Comparison of ENCODE assay signal across 8 cellular contexts in the genomic region with DNA sequence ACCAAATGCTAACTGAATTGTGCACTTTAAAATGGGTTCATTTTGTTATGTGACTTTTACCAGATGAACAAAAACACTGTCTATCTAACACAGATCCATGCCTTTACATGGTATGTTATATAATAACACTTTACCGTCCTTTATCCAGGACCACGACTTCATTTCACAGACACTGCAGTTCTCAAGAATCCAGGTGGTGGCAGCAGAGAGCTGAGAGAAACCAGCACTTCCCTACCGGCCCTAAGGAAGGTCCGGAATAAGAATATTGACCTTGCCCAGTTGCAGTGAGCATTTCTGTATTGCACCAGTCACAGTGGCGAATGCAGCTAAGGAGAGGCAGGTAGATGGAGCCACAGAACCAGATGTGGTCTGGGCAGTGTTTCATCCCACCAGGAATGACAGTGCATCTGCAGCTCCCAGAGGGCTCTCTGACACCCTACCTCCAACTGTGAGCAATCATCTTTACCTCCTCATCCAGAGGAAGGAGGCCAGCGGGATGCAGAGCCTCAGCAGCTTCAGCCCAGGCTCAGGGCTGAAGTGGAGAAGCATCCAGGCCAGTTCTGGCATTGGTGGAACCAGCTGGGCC. TPM values are rescaled to one million over a fixed set of nuclear protein-coding genes. Genes with fewer than 3 reads are reported as not detected.
A peak's percentile ranks its signal among the peaks of the same experiment; 100 is the strongest.
DNase-seq lines count a peak whose midpoint lies in the region; ATAC-seq and TF ChIP-seq lines count a peak whose summit lies in the region.

No MANE protein-coding gene starts in this region.

- H3K36me3 Mint-ChIP-seq in CD4-positive, alpha-beta T cell (ENCODE audit: low read depth), result no peaks in the 10 kb centered on the region
- H3K36me3 Mint-ChIP-seq in activated T-cell treated with anti-CD3 and anti-CD28 coated beads, Interleukin-2, amount 50 U/mL, for 72 hours (ENCODE audit: insufficient read depth in 2 of 2), result no peaks in the 10 kb centered on the region

- CTCF ChIA-PET in CD4-positive, alpha-beta T cell (lab: Charles Lee), result interaction anchor here (0.6 to 2.0 kb wide), 4 partner anchors 10 to 1742 kb away, joined by 3 to 9 read pairs (median 4); no protein-coding TSS in a partner anchor

- H3K36me3 ChIP-seq in heart left ventricle, result no peaks in the 10 kb centered on the region

- peaks cover 0 to 11% (median 8%) of the 10 kb centered on the region in 12 donors for H3K4me1 ChIP-seq in heart left ventricle

- peak in 6 of 10 experiments; percentile 17 to 37 (median 21) for DNase-seq in CD4-positive, alpha-beta T cell
- DNase-seq in H4 (ENCODE audit: low spot score), result peak; percentile 59
- peak; percentile 60 for DNase-seq in NCI-H69 (lab: John Stamatoyannopoulos, UW)
- peak; percentile 29 to 37 for DNase-seq in activated T-cell treated with anti-CD3 and anti-CD28 coated beads, Interleukin-2, amount 50 U/mL, for 72 hours
- DNase-seq in heart left ventricle, result peak in 2 of 5 donors; percentile 42 to 49
- no peak for DNase-seq in sciatic nerve (ENCODE audit: low spot score)

- intact Hi-C loops in CD4-positive, alpha-beta T cell (cut with DNase I, micrococcal nuclease), result loop anchor here in 1 of 2 experiments (2.0 kb wide), 1 partner anchor 96 kb away; no protein-coding TSS in a partner anchor
- intact Hi-C loops in heart left ventricle (cut with DNase I) (loop anchor here (1.0 to 10.0 kb wide), 12 partner anchors 94 to 278 kb away; no protein-coding TSS in a partner anchor), sciatic nerve (cut with DNase I) (no loop called here)

- POLR2A ChIA-PET in CD4-positive, alpha-beta T cell (lab: Charles Lee), result interaction anchor here (1.2 kb wide), 2 partner anchors 45 to 257 kb away, joined by 4 read pairs; no protein-coding TSS in a partner anchor

- H3K4me3 Mint-ChIP-seq in CD4-positive, alpha-beta T cell, result no peak overlapping the region
- no peak overlapping the region for H3K4me3 Mint-ChIP-seq in activated T-cell treated with anti-CD3 and anti-CD28 coated beads, Interleukin-2, amount 50 U/mL, for 72 hours

- ATAC-seq in CD4-positive, alpha-beta T cell (ENCODE audit: poor library complexity), result no peak
- no peak for ATAC-seq in activated T-cell treated with anti-CD3 and anti-CD28 coated beads, Interleukin-2, amount 50 U/mL, for 72 hours (replicated peaks in 1 of 2)
- ATAC-seq in heart left ventricle, result peak in 3 of 4 donors; percentile 43 to 57 (median 52)
- peak; percentile 62 for ATAC-seq in sciatic nerve
- ATAC-seq in GM21447 (IDR thresholded peaks at IDR 0.05; ENCODE audit: unreplicated experiment), result no peak
- no peak for ATAC-seq in GM18519 (IDR thresholded peaks at IDR 0.05; ENCODE audit: low FRiP score, unreplicated experiment)

- no peaks in the 10 kb centered on the region for H3K9me3 ChIP-seq in CD4-positive, alpha-beta T cell (ENCODE audit: control insufficient read depth, low read length)
- H3K9me3 ChIP-seq in heart left ventricle, result no peaks in the 10 kb centered on the region

- H3K27me3 Mint-ChIP-seq in CD4-positive, alpha-beta T cell, result peaks cover 21% of the 10 kb centered on the region
- H3K27me3 Mint-ChIP-seq in activated T-cell treated with anti-CD3 and anti-CD28 coated beads, Interleukin-2, amount 50 U/mL, for 72 hours (ENCODE audit: low read depth), result peaks cover 10% of the 10 kb centered on the region

- TF ChIP-seq POLR2A in heart left ventricle (IDR thresholded peaks at IDR 0.05), result no peak

- no peak overlapping the region for H3K27ac Mint-ChIP-seq in CD4-positive, alpha-beta T cell
- no peak overlapping the region for H3K27ac Mint-ChIP-seq in activated T-cell treated with anti-CD3 and anti-CD28 coated beads, Interleukin-2, amount 50 U/mL, for 72 hours

- no peaks in the 10 kb centered on the region for H3K9me3 Mint-ChIP-seq in CD4-positive, alpha-beta T cell
- no peaks in the 10 kb centered on the region for H3K9me3 Mint-ChIP-seq in activated T-cell treated with anti-CD3 and anti-CD28 coated beads, Interleukin-2, amount 50 U/mL, for 72 hours

- no peak overlapping the region for H3K27ac ChIP-seq in CD4-positive, alpha-beta T cell (ENCODE audit: low read depth, low read length)
- H3K27ac ChIP-seq in heart left ventricle, result no peak overlapping the region

- peaks cover 14% of the 10 kb centered on the region for H3K4me1 Mint-ChIP-seq in CD4-positive, alpha-beta T cell (ENCODE audit: low read depth)
- peaks cover 9% of the 10 kb centered on the region for H3K4me1 Mint-ChIP-seq in activated T-cell treated with anti-CD3 and anti-CD28 coated beads, Interleukin-2, amount 50 U/mL, for 72 hours (ENCODE audit: low read depth)

- WGBS in heart left ventricle, 4 donors, result 13 to 19% (median 16%) methylated on average over 6 of the region's 6 CpGs

- H3K4me3 ChIP-seq in heart left ventricle, result no peak overlapping the region

- TF ChIP-seq CTCF in CD4-positive, alpha-beta T cell (IDR thresholded peaks at IDR 0.05), result peak; percentile 80
- peak; percentile 81 to 91 (median 86) for TF ChIP-seq CTCF in heart left ventricle (IDR thresholded peaks at IDR 0.05)

- peaks cover 8% of the 10 kb centered on the region for H3K27me3 ChIP-seq in CD4-positive, alpha-beta T cell (ENCODE audit: control insufficient read depth, insufficient read depth, low read length)
- H3K27me3 ChIP-seq in heart left ventricle, result no peaks in the 10 kb centered on the region

RNA-seq across cellular contexts. Expression of a gene that starts 44.6 kb away (rescaled TPM):
- total RNA-seq in CD4-positive, alpha-beta T cell, result 10 to 100 TPM; 11.4 to 11.5 TPM
- 8.6 and 12.4 TPM in 2 replicates for total RNA-seq in H4 (2014; rRNA removed; shearing (Covaris generic))
- total RNA-seq in activated T-cell treated with anti-CD3 and anti-CD28 coated beads, Interleukin-2, amount 50 U/mL, for 72 hours, result 10 to 100 TPM; 38.3 to 45.9 TPM
- total RNA-seq in heart left ventricle (10 to 100 TPM; 11.6 to 40.8 (median 24.9) TPM), sciatic nerve (24.6 TPM)
- polyA plus RNA-seq in heart left ventricle, result 10 to 100 TPM; 39.1 to 39.6 TPM

Comparison
In these comparisons a context has a peak if more than half of its experiments do, and no peak if none do; other contexts are left out.
1. ATAC-seq: peak in heart left ventricle (3 of 4) and sciatic nerve (single experiment); none in CD4-positive, alpha-beta T cell (single experiment), activated T-cell treated with anti-CD3 and anti-CD28 coated beads, Interleukin-2, amount 50 U/mL, for 72 hours (0 of 2), GM21447 (single experiment) and GM18519 (single experiment).